Comparison of ENCODE assay signal across 8 cellular contexts in the genomic region with DNA sequence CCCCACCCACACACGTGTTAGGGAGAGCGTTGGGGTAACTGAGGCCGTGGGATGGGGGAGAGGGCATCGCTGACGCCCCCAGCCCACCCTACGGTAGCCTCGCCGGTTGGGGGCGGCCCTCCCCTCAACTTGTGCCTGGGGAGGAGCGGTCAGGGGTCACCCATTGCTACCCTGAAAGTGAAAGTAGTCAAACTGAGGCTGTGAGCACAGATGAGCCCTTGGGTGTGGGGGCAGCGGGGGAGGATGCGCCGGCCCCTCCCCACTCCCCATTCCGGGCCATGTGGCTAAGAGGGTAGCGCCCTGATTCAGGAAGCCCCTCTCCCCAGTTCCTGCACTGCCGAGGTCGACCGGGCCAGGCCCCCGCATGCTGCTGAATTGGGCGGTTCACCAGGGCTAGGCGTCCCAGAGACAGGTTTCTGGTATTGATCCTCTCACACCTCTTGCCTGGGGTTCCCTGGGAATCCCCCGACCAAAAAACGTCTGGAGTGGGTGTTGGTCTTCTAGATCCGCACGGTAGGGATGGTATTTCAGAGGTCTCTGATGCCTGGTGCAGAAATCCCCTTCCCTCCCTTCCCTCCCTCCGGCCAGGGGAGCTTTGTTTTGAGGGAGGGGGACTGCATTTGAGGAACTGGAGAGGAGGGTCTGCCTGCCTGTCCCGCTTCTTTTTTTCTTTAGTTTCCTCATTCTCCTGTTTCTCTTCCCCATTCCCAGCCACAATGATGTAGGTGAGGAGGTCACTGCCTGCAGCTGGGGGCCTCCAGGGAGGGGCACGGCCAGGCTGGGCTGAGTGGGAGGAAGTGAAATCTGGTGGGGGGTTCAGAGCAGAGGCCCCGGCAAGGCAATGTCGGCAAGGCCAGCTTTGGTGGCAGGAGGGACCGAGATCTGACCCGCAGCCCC. TPM values are rescaled to one million over a fixed set of nuclear protein-coding genes. Genes with fewer than 3 reads are reported as not detected.
DNase-seq lines count a peak whose midpoint lies in the region; ATAC-seq, FAIRE-seq and TF ChIP-seq lines count a peak whose summit lies in the region.

No MANE protein-coding gene starts in this region.

- no peak for TF ChIP-seq EP300 in HepG2 (IDR thresholded peaks at IDR 0.05; ENCODE audit: low read depth in 2 of 2, low read length in 2 of 2)
- TF ChIP-seq EP300 in HepG2 (CRISPR knock-in tag; IDR thresholded peaks at IDR 0.05; ENCODE audit: borderline replicate concordance) = no peak

- H3K27me3 ChIP-seq in SJSA1 (replicated peaks) (no peaks in the 10 kb centered on the region), body of pancreas (no peaks in the 10 kb centered on the region), HepG2 (ENCODE audit: control insufficient read depth in 1 of 2, insufficient read depth in 2 of 2, low read length in 2 of 2) (no peaks in the 10 kb centered on the region; a peak in 1 of 5 replicates)

- H3K9me3 ChIP-seq in SJSA1 (replicated peaks) (no peaks in the 10 kb centered on the region), body of pancreas (no peaks in the 10 kb centered on the region), HepG2 (ENCODE audit: low read length) (no peaks in the 10 kb centered on the region)

- CTCF ChIA-PET in HepG2 (lab: Yijun Ruan, JAX; ENCODE audit: low intra/inter-chr PET ratio, low total read pairs) = no interaction called here

- peaks cover 28% of the 10 kb centered on the region for H4K20me1 ChIP-seq in HepG2 (ENCODE audit: insufficient read depth, low read length)

- H3K4me1 ChIP-seq in SJSA1 (replicated peaks) (peaks cover 62% of the 10 kb centered on the region), body of pancreas (peaks cover 84% of the 10 kb centered on the region), HepG2 (ENCODE audit: insufficient read depth, low read length) (peaks cover 45% of the 10 kb centered on the region)

- TSS peak; percentile 36 for BruUV-seq in HepG2 (replicated peaks; lab: Mats Ljungman, UMichigan)

- peak overlapping the region; percentile 79 for H3K27ac ChIP-seq in SJSA1
- H3K27ac ChIP-seq in body of pancreas = peak overlapping the region; percentile 78 to 87 (median 78)
- H3K27ac ChIP-seq in HepG2 (ENCODE audit: extremely low read length, insufficient read depth, low read length) = peak overlapping the region; percentile 33

- peaks cover 30% of the 10 kb centered on the region for H3K79me2 ChIP-seq in HepG2 (ENCODE audit: insufficient read depth, low read length)

- H3K4me3 ChIP-seq in GM12875 (ENCODE audit: low read depth, low read length) = peak overlapping the region; percentile 95
- peak overlapping the region; percentile 97 for H3K4me3 ChIP-seq in SJSA1
- peak overlapping the region; percentile 57 to 72 for H3K4me3 ChIP-seq in body of pancreas
- H3K4me3 ChIP-seq in HepG2 (replicated peaks in 1 of 3; ENCODE audit: insufficient read depth in 1 of 3, low read depth in 2 of 3, low read length in 3 of 3) = peak overlapping the region; percentile 92 to 95 (median 93)

- DNase-seq in SJSA1 (ENCODE audit: low read depth in 1 of 2, low spot score in 2 of 2) = no peak
- DNase-seq in body of pancreas = peak in 1 of 4 donors; percentile 66
- DNase-seq in HepG2 (ENCODE audit: low spot score) = no peak
- peak; percentile 56 to 62 for DNase-seq in stimulated activated CD8-positive, alpha-beta memory T cell treated with anti-CD3 and anti-CD28 coated beads, Interleukin-7, amount 100 ng/mL, for 4 hours (ENCODE audit: low read depth in 2 of 2)
- DNase-seq in DMS79 treated with DMSO at 0.1 percent for 48 hours (lab: John Stamatoyannopoulos, UW) = no peak

- intact Hi-C loops in body of pancreas (cut with DNase I) = no loop called here
- intact Hi-C loops in HepG2 (cut with micrococcal nuclease; ENCODE audit: unreplicated experiment) = no loop called here

- TF ChIP-seq RAD21 in HepG2 (CRISPR knock-in tag; IDR thresholded peaks at IDR 0.05) = no peak

- POLR2A ChIA-PET in HepG2 (lab: Yijun Ruan, JAX) = no interaction called here

- no peak for TF ChIP-seq CTCF in GM12875 (IDR thresholded peaks at IDR 0.05; ENCODE audit: borderline replicate concordance, insufficient read depth, low read depth, low read length)
- TF ChIP-seq CTCF in body of pancreas (IDR thresholded peaks at IDR 0.05) = no peak
- TF ChIP-seq CTCF in HepG2 (CRISPR knock-in tag; IDR thresholded peaks at IDR 0.05) = no peak

- TF ChIP-seq POLR2A in body of pancreas (IDR thresholded peaks at IDR 0.05) = peak in 1 of 3 donors; percentile 58
- no peak for TF ChIP-seq POLR2A in HepG2 (IDR thresholded peaks at IDR 0.05; ENCODE audit: insufficient read depth in 1 of 2, low read depth in 2 of 2, low read length in 2 of 2)

- no peak for FAIRE-seq in HepG2 (lab: Jason Lieb, UNC)

- ATAC-seq in body of pancreas (no peak), HepG2 (no peak), HG03378 (IDR thresholded peaks at IDR 0.05; ENCODE audit: unreplicated experiment) (no peak), HG03521 (IDR thresholded peaks at IDR 0.05; ENCODE audit: unreplicated experiment) (no peak)

- peak overlapping the region; percentile 84 for H3K4me2 ChIP-seq in HepG2 (ENCODE audit: low read depth, low read length)

- peaks cover 33% of the 10 kb centered on the region for H3K36me3 ChIP-seq in SJSA1
- no peaks in the 10 kb centered on the region for H3K36me3 ChIP-seq in body of pancreas (replicated peaks in 1 of 2; ENCODE audit: insufficient read depth in 1 of 2, low read depth in 2 of 2)
- H3K36me3 ChIP-seq in HepG2 (replicated peaks in 1 of 2; ENCODE audit: control insufficient read depth in 1 of 2, insufficient read depth in 2 of 2, low read length in 2 of 2) = 0 out of 5 replicates have a peak, but pooled peaks cover 0 to 5% of the 10 kb centered on the region in 2 experiments

- peak overlapping the region; percentile 81 for H3K9ac ChIP-seq in HepG2 (ENCODE audit: insufficient read depth, low read depth, low read length)

- H2AFZ ChIP-seq in HepG2 (ENCODE audit: low read length) = no peak overlapping the region

- in situ Hi-C loops in HepG2 (cut with HindIII; ENCODE audit: extremely low pct_ligation_motif_present, low pct_unique_long_range_greater_than_20kb) = no loop called here

- 11 to 18% methylated on average over 11 to 32 of the region's 32 CpGs for WGBS in body of pancreas, 2 donors
- WGBS in HepG2 (ENCODE audit: low lambda C conversion rate) = 8% methylated on average over 9 of the region's 32 CpGs

TF ChIP-seq in HepG2, 621 proteins besides CTCF, POLR2A, EP300 and RAD21 (continues in another document):
- TF ChIP-seq JARID2 (CRISPR knock-in tag; IDR thresholded peaks at IDR 0.05; ENCODE audit: insufficient replicate concordance) (no peak), MEIS2 (CRISPR knock-in tag; IDR thresholded peaks at IDR 0.05) (0 out of 2 replicates have a peak, but pooled peaks have one; percentile 25)

RNA-seq across cellular contexts. Expression of a gene that starts 1.0 kb away (rescaled TPM):
- 13.0 and 20.5 TPM in 2 replicates for total RNA-seq in SJSA1 (2014; rRNA removed; shearing (Covaris generic))
- total RNA-seq in body of pancreas (10 to 100 TPM; 23.1 to 41.9 TPM), HepG2 (2016; rRNA removed; fragmentation: Illumina TruSeq; extraction: Trizol) (6.8 and 6.9 TPM in 2 replicates)
- total RNA-seq in HepG2 (2016; cell fraction: cytosol; rRNA removed; fragmentation: Illumina TruSeq; extraction: Trizol; ENCODE audit: low read depth) = 3.0 and 4.5 TPM in 2 replicates
- total RNA-seq in HepG2 (2016; cell fraction: insoluble cytoplasmic fraction; rRNA removed; fragmentation: Illumina TruSeq; extraction: Trizol) = 5.3 and 6.3 TPM in 2 replicates
- total RNA-seq in HepG2 (2016; cell fraction: membrane; rRNA removed; fragmentation: Illumina TruSeq; extraction: Trizol) = 8.1 and 8.8 TPM in 2 replicates
- 3.3 and 4.2 TPM in 2 replicates for total RNA-seq in HepG2 (2016; cell fraction: nucleus; rRNA removed; fragmentation: Illumina TruSeq; extraction: Trizol)
- 6.8 and 7.1 TPM in 2 replicates for polyA plus RNA-seq in HepG2 (2011; rRNA removed)
- polyA plus RNA-seq in HepG2 (2011; cell fraction: cytosol; rRNA removed) = 5.9 and 7.0 TPM in 2 replicates
- 6.3 and 7.7 TPM in 2 replicates for polyA plus RNA-seq in HepG2 (2011; cell fraction: nucleus; rRNA removed)
- polyA plus RNA-seq in HepG2 (2012) = 5.1 and 9.2 TPM in 2 replicates
- 0.99 and 1.3 TPM in 2 replicates for polyA plus RNA-seq in HepG2 (2016; cell fraction: cytosol; fragmentation: Illumina TruSeq; extraction: Trizol; ENCODE audit: low read depth)
- 7.6 and 9.1 TPM in 2 replicates for polyA plus RNA-seq in HepG2 (2016; cell fraction: insoluble cytoplasmic fraction; fragmentation: Illumina TruSeq; extraction: Trizol; ENCODE audit: low read depth)
- 5.2 and 5.7 TPM in 2 replicates for polyA plus RNA-seq in HepG2 (2016; cell fraction: membrane; fragmentation: Illumina TruSeq; extraction: Trizol; ENCODE audit: low read depth)
- 8.8 and 9.8 TPM in 2 replicates for polyA plus RNA-seq in HepG2 (2016; cell fraction: nucleus; fragmentation: Illumina TruSeq; extraction: Trizol; ENCODE audit: insufficient read depth, low read depth)
- 2.2 and 11.4 TPM in 2 replicates for polyA minus RNA-seq in HepG2 (2011; rRNA and poly(A)+ RNA removed; ENCODE audit: low replicate concordance)
- 6.2 and 6.9 TPM in 2 replicates for polyA minus RNA-seq in HepG2 (2011; cell fraction: cytosol; rRNA and poly(A)+ RNA removed)
- polyA minus RNA-seq in HepG2 (2011; cell fraction: nucleus; rRNA and poly(A)+ RNA removed) = 3.3 and 3.9 TPM in 2 replicates

RNA-seq across cellular contexts. Expression of a gene that starts 37.8 kb away (rescaled TPM):
- total RNA-seq in SJSA1 (2014; rRNA removed; shearing (Covaris generic)) = 1.8 and 8.5 TPM in 2 replicates
- 10 to 100 TPM; 20.4 to 31.4 TPM for total RNA-seq in body of pancreas
- total RNA-seq in HepG2 (2016; rRNA removed; fragmentation: Illumina TruSeq; extraction: Trizol) = 12.7 and 20.8 TPM in 2 replicates
- 4.6 and 5.4 TPM in 2 replicates for total RNA-seq in HepG2 (2016; cell fraction: cytosol; rRNA removed; fragmentation: Illumina TruSeq; extraction: Trizol; ENCODE audit: low read depth)
- 11.4 and 21.0 TPM in 2 replicates for total RNA-seq in HepG2 (2016; cell fraction: insoluble cytoplasmic fraction; rRNA removed; fragmentation: Illumina TruSeq; extraction: Trizol)
- total RNA-seq in HepG2 (2016; cell fraction: membrane; rRNA removed; fragmentation: Illumina TruSeq; extraction: Trizol) = 20.1 and 22.4 TPM in 2 replicates
- 11.4 and 16.8 TPM in 2 replicates for total RNA-seq in HepG2 (2016; cell fraction: nucleus; rRNA removed; fragmentation: Illumina TruSeq; extraction: Trizol)
- 11.3 and 15.8 TPM in 2 replicates for polyA plus RNA-seq in HepG2 (2011; rRNA removed)
- 13.8 and 16.9 TPM in 2 replicates for polyA plus RNA-seq in HepG2 (2011; cell fraction: cytosol; rRNA removed)
- polyA plus RNA-seq in HepG2 (2011; cell fraction: nucleus; rRNA removed) = 38.7 and 41.4 TPM in 2 replicates
- polyA plus RNA-seq in HepG2 (2012) = 7.6 and 12.3 TPM in 2 replicates
- polyA plus RNA-seq in HepG2 (2016; cell fraction: cytosol; fragmentation: Illumina TruSeq; extraction: Trizol; ENCODE audit: low read depth) = 4.7 and 5.7 TPM in 2 replicates
- 15.8 and 19.6 TPM in 2 replicates for polyA plus RNA-seq in HepG2 (2016; cell fraction: insoluble cytoplasmic fraction; fragmentation: Illumina TruSeq; extraction: Trizol; ENCODE audit: low read depth)
- polyA plus RNA-seq in HepG2 (2016; cell fraction: membrane; fragmentation: Illumina TruSeq; extraction: Trizol; ENCODE audit: low read depth) = 18.1 and 18.8 TPM in 2 replicates
- 31.9 and 34.8 TPM in 2 replicates for polyA plus RNA-seq in HepG2 (2016; cell fraction: nucleus; fragmentation: Illumina TruSeq; extraction: Trizol; ENCODE audit: insufficient read depth, low read depth)
- 1.6 and 19.4 TPM in 2 replicates for polyA minus RNA-seq in HepG2 (2011; rRNA and poly(A)+ RNA removed; ENCODE audit: low replicate concordance)
- polyA minus RNA-seq in HepG2 (2011; cell fraction: cytosol; rRNA and poly(A)+ RNA removed) = 7.2 and 10.0 TPM in 2 replicates
- 6.4 and 9.7 TPM in 2 replicates for polyA minus RNA-seq in HepG2 (2011; cell fraction: nucleus; rRNA and poly(A)+ RNA removed)

Comparison
In these comparisons a context has a peak if more than half of its experiments do, and no peak if none do; other contexts are left out.
1. DNase-seq: peak in stimulated activated CD8-positive, alpha-beta memory T cell treated with anti-CD3 and anti-CD28 coated beads, Interleukin-7, amount 100 ng/mL, for 4 hours (2 of 2); none in SJSA1 (0 of 2), HepG2 (single experiment) and DMS79 treated with DMSO at 0.1 percent for 48 hours (single experiment).
2. Peak in every context shown above with its lines, with median percentiles within 50 percentile points of each other: H3K4me3 ChIP-seq and H3K27ac ChIP-seq.